1 cellular context compared by ENCODE assay signal in genomic region chr2:135615404-135615803, GRCh38.
TF ChIP-seq lines count a peak whose summit lies in the region.

No MANE protein-coding gene starts in this region.

TF ChIP-seq in HepG2, 621 proteins besides CTCF, POLR2A, EP300 and RAD21 (continued from another document):
- TF ChIP-seq, protein P1, sequence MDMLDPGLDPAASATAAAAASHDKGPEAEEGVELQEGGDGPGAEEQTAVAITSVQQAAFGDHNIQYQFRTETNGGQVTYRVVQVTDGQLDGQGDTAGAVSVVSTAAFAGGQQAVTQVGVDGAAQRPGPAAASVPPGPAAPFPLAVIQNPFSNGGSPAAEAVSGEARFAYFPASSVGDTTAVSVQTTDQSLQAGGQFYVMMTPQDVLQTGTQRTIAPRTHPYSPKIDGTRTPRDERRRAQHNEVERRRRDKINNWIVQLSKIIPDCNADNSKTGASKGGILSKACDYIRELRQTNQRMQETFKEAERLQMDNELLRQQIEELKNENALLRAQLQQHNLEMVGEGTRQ (IDR thresholded peaks at IDR 0.05; ENCODE audit: low read depth, low read length): no peak
- TF ChIP-seq, protein P1 (CRISPR knock-in tag; IDR thresholded peaks at IDR 0.05; ENCODE audit: borderline replicate concordance): no peak
- TF ChIP-seq ZNF33A (CRISPR knock-in tag; IDR thresholded peaks at IDR 0.05; ENCODE audit: borderline replicate concordance) (no peak), SALL2 (CRISPR knock-in tag; IDR thresholded peaks at IDR 0.05) (no peak), ZNF317 (CRISPR knock-in tag; IDR thresholded peaks at IDR 0.05) (no peak), ZNF749 (CRISPR knock-in tag; IDR thresholded peaks at IDR 0.05; ENCODE audit: borderline replicate concordance) (no peak), DMTF1 (CRISPR knock-in tag; IDR thresholded peaks at IDR 0.05) (no peak), ZNF326 (CRISPR knock-in tag; IDR thresholded peaks at IDR 0.05; ENCODE audit: borderline replicate concordance) (no peak), HDAC1 (CRISPR knock-in tag; IDR thresholded peaks at IDR 0.05) (no peak)
